29 cellular contexts compared by ENCODE assay signal in genomic region chr9:68804911-68805889, GRCh38.
A peak's percentile ranks its signal among the peaks of the same experiment; 100 is the strongest.
DNase-seq lines count a peak whose midpoint lies in the region; ATAC-seq and TF ChIP-seq lines count a peak whose summit lies in the region.
"Had no signal": no experiment of that assay in that cellular context is flagged by ENCODE, and none has a peak within 500 bp of the region (broad histone marks: within the 10 kb centered on the region; RNA-seq: fewer than 3 reads in every experiment).

No MANE protein-coding gene starts in this region.

- WGBS in lung, 2 donors, result 66 to 77% methylated on average over 11 of the region's 11 CpGs

- peak; percentile 23 for ATAC-seq in lung (ENCODE audit: insufficient read depth, low FRiP score)
- ATAC-seq in naive thymus-derived CD4-positive, alpha-beta T cell, result no peak
- no peak for ATAC-seq in CD8-positive, alpha-beta T cell
- ATAC-seq: activated CD8-positive, alpha-beta memory T cell treated with anti-CD3 and anti-CD28 coated beads, Interleukin-2, amount 10 ng/mL, durations not matched to agents 7 days and 5 days; sciatic nerve had no signal

- no peak overlapping the region for H3K9ac ChIP-seq in KMS-11
- H3K9ac ChIP-seq: parathyroid adenoma, SK-N-SH had no signal

- H3K27me3 ChIP-seq in KMS-11 (ENCODE audit: insufficient read depth, low read depth), result no peaks in the 10 kb centered on the region
- H3K27me3 ChIP-seq in lung (ENCODE audit: control insufficient read depth, insufficient read depth), result no peaks in the 10 kb centered on the region
- no peaks in the 10 kb centered on the region for H3K27me3 ChIP-seq in tibial artery
- H3K27me3 ChIP-seq in naive thymus-derived CD4-positive, alpha-beta T cell (ENCODE audit: control insufficient read depth in 2 of 2, insufficient read depth in 2 of 2, low read length in 2 of 2), result no peaks in the 10 kb centered on the region
- H3K27me3 ChIP-seq in CD8-positive, alpha-beta T cell (ENCODE audit: insufficient read depth, low read length), result no peaks in the 10 kb centered on the region
- H3K27me3 ChIP-seq: dorsolateral prefrontal cortex, stomach had no signal

- no peaks in the 10 kb centered on the region for H3K79me2 ChIP-seq in KMS-11 (ENCODE audit: insufficient read depth, low read depth)
- H3K79me2 ChIP-seq: parathyroid adenoma had no signal

- H3K4me3 ChIP-seq in KMS-11 (IDR thresholded peaks at IDR 0.05; ENCODE audit: insufficient read depth, low read depth, low read length) (no peak overlapping the region), lung (no peak overlapping the region), tibial artery (no peak overlapping the region)
- no peak overlapping the region for H3K4me3 ChIP-seq in naive thymus-derived CD4-positive, alpha-beta T cell (ENCODE audit: low read length)
- H3K4me3 ChIP-seq in CD8-positive, alpha-beta T cell (ENCODE audit: low read depth, low read length), result no peak overlapping the region
- H3K4me3 ChIP-seq: dorsolateral prefrontal cortex, stomach had no signal

- TF ChIP-seq CTCF in KMS-11 (conservative IDR thresholded peaks at IDR 0.05; ENCODE audit: low read depth, low read length) (no peak), lung (IDR thresholded peaks at IDR 0.05; ENCODE audit: control extremely low read depth, extremely low read depth) (no peak), tibial artery (IDR thresholded peaks at IDR 0.05) (no peak)
- no peak for TF ChIP-seq CTCF in CD8-positive, alpha-beta T cell (IDR thresholded peaks at IDR 0.05)

- POLR2A ChIA-PET in naive thymus-derived CD4-positive, alpha-beta T cell (lab: Charles Lee), result no interaction called here
- POLR2A ChIA-PET in CD8-positive, alpha-beta T cell (lab: Charles Lee), result no interaction called here

- H3K27ac ChIP-seq in KMS-11 (peak overlapping the region; percentile 64), lung (ENCODE audit: low read depth in 1 of 2, low read length in 1 of 2) (peak overlapping the region; percentile 71 to 78), tibial artery (peak overlapping the region; percentile 42 to 63)
- no peak overlapping the region for H3K27ac ChIP-seq in naive thymus-derived CD4-positive, alpha-beta T cell (ENCODE audit: low read depth, low read length)
- no peak overlapping the region for H3K27ac ChIP-seq in CD8-positive, alpha-beta T cell (ENCODE audit: low read depth, low read length)
- H3K27ac ChIP-seq: parathyroid adenoma, WERI-Rb-1 had no signal

- no peaks in the 10 kb centered on the region for H3K9me3 Mint-ChIP-seq in naive thymus-derived CD4-positive, alpha-beta T cell
- no peaks in the 10 kb centered on the region for H3K9me3 Mint-ChIP-seq in CD8-positive, alpha-beta T cell
- H3K9me3 Mint-ChIP-seq: activated naive CD4-positive, alpha-beta T cell treated with anti-CD3 and anti-CD28 coated beads, Interleukin-2, amount 50 U/mL, for 24 hours; activated T-helper 1 cell treated with anti-CD3 and anti-CD28 coated beads, Interleukin-12 subunit alpha, Interleukin-12 subunit beta, Interleukin-2, Interleukin-4 antibody, amounts not matched to agents 30 ng/mL and 10 ng/mL and 1 ng/mL, durations not matched to agents 14 hours and 24 hours and 36 hours; neural crest cell; type B pancreatic cell had no signal

- intact Hi-C loops in tibial artery (cut with DNase I; ENCODE audit: low total_unique reads), result no loop called here
- intact Hi-C loops in naive thymus-derived CD4-positive, alpha-beta T cell (cut with micrococcal nuclease), result loop anchor here in 1 of 2 donors (10.0 kb wide), 1 partner anchor 50 kb away; no protein-coding TSS in a partner anchor
- intact Hi-C loops in CD8-positive, alpha-beta T cell (cut with DNase I, micrococcal nuclease), result no loop called here

- no peak overlapping the region for H3K4me3 Mint-ChIP-seq in naive thymus-derived CD4-positive, alpha-beta T cell
- H3K4me3 Mint-ChIP-seq in CD8-positive, alpha-beta T cell, result no peak overlapping the region
- H3K4me3 Mint-ChIP-seq: activated CD8-positive, alpha-beta memory T cell treated with anti-CD3 and anti-CD28 coated beads, Interleukin-2, amount 10 ng/mL, durations not matched to agents 7 days and 5 days; activated naive CD4-positive, alpha-beta T cell treated with anti-CD3 and anti-CD28 coated beads, Interleukin-2, amount 50 U/mL, for 24 hours; activated T-helper 1 cell treated with anti-CD3 and anti-CD28 coated beads, Interleukin-12 subunit alpha, Interleukin-12 subunit beta, Interleukin-2, Interleukin-4 antibody, amounts not matched to agents 30 ng/mL and 10 ng/mL and 1 ng/mL, durations not matched to agents 14 hours and 24 hours and 36 hours; neural crest cell; type B pancreatic cell had no signal

- no peak overlapping the region for H2AFZ ChIP-seq in KMS-11 (ENCODE audit: low read depth)
- H2AFZ ChIP-seq: parathyroid adenoma had no signal

- H3K36me3 ChIP-seq in KMS-11 (ENCODE audit: insufficient read depth), result no peaks in the 10 kb centered on the region
- no peaks in the 10 kb centered on the region for H3K36me3 ChIP-seq in lung (ENCODE audit: control insufficient read depth in 2 of 2, insufficient read depth in 2 of 2, low read length in 2 of 2)
- H3K36me3 ChIP-seq in tibial artery, result no peaks in the 10 kb centered on the region
- no peaks in the 10 kb centered on the region for H3K36me3 ChIP-seq in naive thymus-derived CD4-positive, alpha-beta T cell (ENCODE audit: control insufficient read depth in 2 of 3, insufficient read depth in 3 of 3, low read length in 3 of 3)
- H3K36me3 ChIP-seq in CD8-positive, alpha-beta T cell (ENCODE audit: insufficient read depth, low read length), result no peaks in the 10 kb centered on the region
- H3K36me3 ChIP-seq: stomach, WERI-Rb-1 had no signal

- peaks cover 93% of the 10 kb centered on the region for H3K4me1 ChIP-seq in KMS-11 (ENCODE audit: low read depth, poor library complexity, severe bottlenecking)
- H3K4me1 ChIP-seq in lung (ENCODE audit: control insufficient read depth in 2 of 2, insufficient read depth in 2 of 2, low read length in 2 of 2), result peaks cover 5 to 9% of the 10 kb centered on the region in 2 donors
- peaks cover 0 to 67% (median 26%) of the 10 kb centered on the region in 4 donors for H3K4me1 ChIP-seq in tibial artery
- H3K4me1 ChIP-seq in naive thymus-derived CD4-positive, alpha-beta T cell (ENCODE audit: control insufficient read depth in 2 of 2, insufficient read depth in 2 of 2, low read length in 2 of 2), result no peaks in the 10 kb centered on the region
- no peaks in the 10 kb centered on the region for H3K4me1 ChIP-seq in CD8-positive, alpha-beta T cell (ENCODE audit: insufficient read depth, low read length)
- H3K4me1 ChIP-seq: parathyroid adenoma had no signal

- H3K9me3 ChIP-seq in lung (ENCODE audit: control insufficient read depth in 2 of 2, insufficient read depth in 1 of 2, low read length in 1 of 2), result no peaks in the 10 kb centered on the region
- no peaks in the 10 kb centered on the region for H3K9me3 ChIP-seq in tibial artery
- no peaks in the 10 kb centered on the region for H3K9me3 ChIP-seq in naive thymus-derived CD4-positive, alpha-beta T cell (ENCODE audit: control insufficient read depth in 2 of 3, low read length in 3 of 3)
- H3K9me3 ChIP-seq in CD8-positive, alpha-beta T cell (ENCODE audit: low read length), result no peaks in the 10 kb centered on the region
- H3K9me3 ChIP-seq: SK-N-SH, stomach had no signal

- CTCF ChIA-PET in naive thymus-derived CD4-positive, alpha-beta T cell (lab: Charles Lee), result interaction anchor here (0.8 kb wide), 1 partner anchor 174 kb away, joined by 3 read pairs; no protein-coding TSS in a partner anchor
- CTCF ChIA-PET in CD8-positive, alpha-beta T cell (lab: Charles Lee), result no interaction called here

- peaks cover 0 to 3% (median 0%) of the 10 kb centered on the region in 7 donors for H3K4me1 Mint-ChIP-seq in naive thymus-derived CD4-positive, alpha-beta T cell
- no peaks in the 10 kb centered on the region for H3K4me1 Mint-ChIP-seq in CD8-positive, alpha-beta T cell (ENCODE audit: low read depth)
- H3K4me1 Mint-ChIP-seq: activated CD8-positive, alpha-beta memory T cell treated with anti-CD3 and anti-CD28 coated beads, Interleukin-2, amount 10 ng/mL, durations not matched to agents 7 days and 5 days; activated naive CD4-positive, alpha-beta T cell treated with anti-CD3 and anti-CD28 coated beads, Interleukin-2, amount 50 U/mL, for 24 hours had no signal

- TF ChIP-seq POLR2A in erythroblast (IDR thresholded peaks at IDR 0.05; ENCODE audit: low read length), result no peak

- peak overlapping the region; percentile 49 for H3K4me2 ChIP-seq in KMS-11
- H3K4me2 ChIP-seq: SK-N-SH had no signal

- H3K27me3 Mint-ChIP-seq in naive thymus-derived CD4-positive, alpha-beta T cell, result peaks cover 0 to 2% (median 0%) of the 10 kb centered on the region in 5 donors
- H3K27me3 Mint-ChIP-seq in CD8-positive, alpha-beta T cell (ENCODE audit: low read depth), result no peaks in the 10 kb centered on the region
- H3K27me3 Mint-ChIP-seq: activated naive CD4-positive, alpha-beta T cell treated with anti-CD3 and anti-CD28 coated beads, Interleukin-2, amount 50 U/mL, for 24 hours; type B pancreatic cell had no signal

- H4K20me1 ChIP-seq in KMS-11 (ENCODE audit: insufficient read depth), result no peaks in the 10 kb centered on the region

- no peak overlapping the region for H3K27ac Mint-ChIP-seq in naive thymus-derived CD4-positive, alpha-beta T cell
- no peak overlapping the region for H3K27ac Mint-ChIP-seq in CD8-positive, alpha-beta T cell
- H3K27ac Mint-ChIP-seq: activated CD8-positive, alpha-beta memory T cell treated with anti-CD3 and anti-CD28 coated beads, Interleukin-2, amount 10 ng/mL, durations not matched to agents 7 days and 5 days; activated naive CD4-positive, alpha-beta T cell treated with anti-CD3 and anti-CD28 coated beads, Interleukin-2, amount 50 U/mL, for 24 hours; activated T-helper 1 cell treated with anti-CD3 and anti-CD28 coated beads, Interleukin-12 subunit alpha, Interleukin-12 subunit beta, Interleukin-2, Interleukin-4 antibody, amounts not matched to agents 30 ng/mL and 10 ng/mL and 1 ng/mL, durations not matched to agents 14 hours and 24 hours and 36 hours; type B pancreatic cell had no signal

- DNase-seq in erythroblast (lab: John Stamatoyannopoulos, UW) (peak; percentile 63 to 76), lung (ENCODE audit: low spot score) (peak; percentile 65), tibial artery (no peak), activated gamma-delta T cell treated with Interleukin-2 at 50 U/mL for 16 hours (no peak), NCI-H2081 treated with DMSO at 0.1 percent for 48 hours (lab: John Stamatoyannopoulos, UW) (no peak)
- no peak for DNase-seq in naive thymus-derived CD4-positive, alpha-beta T cell
- DNase-seq in CD8-positive, alpha-beta T cell, result no peak
- DNase-seq: activated CD4-positive, alpha-beta T cell treated with anti-CD3 and anti-CD28 coated beads, Interleukin-2, amount 50 U/mL, for 1 hour; activated CD8-positive, alpha-beta memory T cell treated with anti-CD3 and anti-CD28 coated beads, Interleukin-2, amount 10 ng/mL, durations not matched to agents 7 days and 5 days; anterior cingulate cortex; central memory CD4-positive, alpha-beta T cell; DMS53; KBM-7; kidney glomerular epithelial cell; MM.1S; NCI-H774; RPMI8226; SK-N-SH; stimulated activated CD4-positive, alpha-beta T cell treated with anti-CD3 and anti-CD28 coated beads, Interleukin-15, amount 100 ng/mL, for 24 hours; stomach; WERI-Rb-1 had no signal

- H3K36me3 Mint-ChIP-seq in naive thymus-derived CD4-positive, alpha-beta T cell, result no peaks in the 10 kb centered on the region
- H3K36me3 Mint-ChIP-seq in CD8-positive, alpha-beta T cell, result no peaks in the 10 kb centered on the region
- H3K36me3 Mint-ChIP-seq: activated CD8-positive, alpha-beta memory T cell treated with anti-CD3 and anti-CD28 coated beads, Interleukin-2, amount 10 ng/mL, durations not matched to agents 7 days and 5 days; activated naive CD4-positive, alpha-beta T cell treated with anti-CD3 and anti-CD28 coated beads, Interleukin-2, amount 50 U/mL, for 24 hours; type B pancreatic cell had no signal

Comparison
In these comparisons a context has a peak if more than half of its experiments do, and no peak if none do; other contexts are left out.
1. H3K27ac ChIP-seq: peak in KMS-11 (single experiment), lung (2 of 2) and tibial artery (2 of 2); none in naive thymus-derived CD4-positive, alpha-beta T cell (single experiment) and CD8-positive, alpha-beta T cell (single experiment).
2. DNase-seq: peak in erythroblast (2 of 2) and lung (single experiment); none in tibial artery (0 of 2), naive thymus-derived CD4-positive, alpha-beta T cell (0 of 9), activated gamma-delta T cell treated with Interleukin-2 at 50 U/mL for 16 hours (single experiment), NCI-H2081 treated with DMSO at 0.1 percent for 48 hours (single experiment) and CD8-positive, alpha-beta T cell (0 of 7).